In the genomic region with DNA sequence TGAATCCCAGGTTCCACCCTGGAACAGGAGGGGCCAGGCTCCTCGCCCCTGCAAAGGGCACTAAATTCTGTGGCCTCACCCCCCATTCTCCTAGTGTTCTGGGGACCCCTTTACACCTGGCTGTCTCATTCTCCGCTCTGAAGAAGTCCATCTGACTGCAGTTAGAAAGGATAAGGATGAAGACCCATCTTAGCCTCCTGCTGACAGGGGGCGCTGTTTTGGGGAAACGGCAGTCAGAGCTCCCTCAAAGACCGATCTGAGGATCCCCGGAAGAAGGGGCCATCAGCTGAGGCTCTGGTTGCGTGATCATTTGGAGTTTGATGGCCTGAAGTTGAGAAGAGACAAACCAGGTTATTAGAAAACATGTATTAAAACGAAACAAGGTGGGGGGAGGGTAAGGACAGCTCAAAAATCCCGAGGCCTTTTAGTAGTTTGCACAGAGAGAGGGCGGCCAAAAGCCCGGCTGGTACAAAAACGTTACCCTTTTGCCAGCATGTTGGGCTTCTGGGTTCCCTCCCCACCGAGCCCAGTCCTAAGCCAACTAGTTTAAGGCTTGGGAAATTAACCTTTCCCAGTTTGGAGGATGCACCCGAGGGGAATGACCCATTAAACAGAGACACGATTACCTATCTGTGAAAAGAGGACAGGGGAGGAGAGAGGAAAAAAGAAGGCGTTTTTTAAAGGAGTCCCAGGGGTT, we compare ENCODE assay signal across 14 cellular contexts.
DNase-seq lines count a peak whose midpoint lies in the region; ATAC-seq, FAIRE-seq and TF ChIP-seq lines count a peak whose summit lies in the region.
"Had no signal": no experiment of that assay in that cellular context is flagged by ENCODE, and none has a peak within 500 bp of the region (broad histone marks: within the 10 kb centered on the region; RNA-seq: fewer than 3 reads in every experiment).

No MANE protein-coding gene starts in this region.

- BruUV-seq in K562 (replicated peaks; lab: Mats Ljungman, UMichigan), result no TSS peak

- H3K36me3 Mint-ChIP-seq in osteocyte (ENCODE audit: unreplicated experiment), result no peaks in the 10 kb centered on the region
- H3K36me3 Mint-ChIP-seq in activated T-helper 2 cell treated with anti-CD3 and anti-CD28 coated beads, Interferon-gamma antibody, Interleukin-2, Interleukin-4, amounts not matched to agents 10 μg/mL and 5 μg/mL and 100 μg/mL, durations not matched to agents 14 hours and 24 hours and 36 hours (ENCODE audit: low read depth), result no peaks in the 10 kb centered on the region

- no peak for TF ChIP-seq EP300 in K562 (IDR thresholded peaks at IDR 0.05; ENCODE audit: low read length)

- in situ Hi-C loops in K562 (cut with MboI) (no loop called here), ACHN (cut with HindIII; ENCODE audit: low pct_ligation_motif_present, low pct_unique_long_range_greater_than_20kb, low sequenced_read_pairs) (no loop called here)

- H3K27ac Mint-ChIP-seq in osteocyte (ENCODE audit: unreplicated experiment), result no peak overlapping the region
- no peak overlapping the region for H3K27ac Mint-ChIP-seq in activated T-helper 2 cell treated with anti-CD3 and anti-CD28 coated beads, Interferon-gamma antibody, Interleukin-2, Interleukin-4, amounts not matched to agents 10 μg/mL and 5 μg/mL and 100 μg/mL, durations not matched to agents 14 hours and 24 hours and 36 hours

- POLR2A ChIA-PET in K562 (lab: Yijun Ruan, JAX), result interaction anchor here (0.6 kb wide), 1 partner anchor 464 kb away, joined by 3 read pairs; no protein-coding TSS in a partner anchor

- H3K4me1 ChIP-seq in Karpas-422 (ENCODE audit: low read length), result peaks cover 95% of the 10 kb centered on the region
- H3K4me1 ChIP-seq in K562 (replicated peaks in 1 of 2; ENCODE audit: control insufficient read depth in 2 of 2, insufficient read depth in 2 of 2, low read length in 2 of 2), result no peaks in the 10 kb centered on the region
- H3K4me1 ChIP-seq: breast epithelium had no signal

- H3K9me3 Mint-ChIP-seq in osteocyte (ENCODE audit: unreplicated experiment), result no peaks in the 10 kb centered on the region
- H3K9me3 Mint-ChIP-seq in activated T-helper 2 cell treated with anti-CD3 and anti-CD28 coated beads, Interferon-gamma antibody, Interleukin-2, Interleukin-4, amounts not matched to agents 10 μg/mL and 5 μg/mL and 100 μg/mL, durations not matched to agents 14 hours and 24 hours and 36 hours, result no peaks in the 10 kb centered on the region

- H3K27me3 Mint-ChIP-seq in osteocyte (ENCODE audit: unreplicated experiment), result peaks cover 17% of the 10 kb centered on the region
- peaks cover 50% of the 10 kb centered on the region for H3K27me3 Mint-ChIP-seq in activated T-helper 2 cell treated with anti-CD3 and anti-CD28 coated beads, Interferon-gamma antibody, Interleukin-2, Interleukin-4, amounts not matched to agents 10 μg/mL and 5 μg/mL and 100 μg/mL, durations not matched to agents 14 hours and 24 hours and 36 hours (ENCODE audit: low read depth)

- H3K9me1 ChIP-seq in K562 (ENCODE audit: control insufficient read depth, insufficient read depth, low read length), result no peaks in the 10 kb centered on the region

- TF ChIP-seq RAD21 in K562 (CRISPR knock-in tag; conservative IDR thresholded peaks at IDR 0.05 in 1 of 2, IDR thresholded peaks at IDR 0.05 in 1 of 2), result 0 out of 4 replicates have a peak, but pooled peaks of 1 of the 2 experiments have one; percentile 3

- H3K27ac ChIP-seq in Karpas-422 (ENCODE audit: low read length) (peak overlapping the region; percentile 98), K562 (ENCODE audit: extremely low read depth, low read depth, low read length) (no peak overlapping the region)
- H3K27ac ChIP-seq: breast epithelium, left ventricle myocardium inferior, tibial artery had no signal

- CTCF ChIA-PET in K562 (lab: Yijun Ruan, JAX; ENCODE audit: low intra/inter-chr PET ratio), result no interaction called here

- intact Hi-C loops in K562 (cut with micrococcal nuclease), result no loop called here
- intact Hi-C loops in activated T-helper 2 cell treated with anti-CD3 and anti-CD28 coated beads, Interferon-gamma antibody, Interleukin-2, Interleukin-4, amounts not matched to agents 10 μg/mL and 5 μg/mL and 100 μg/mL, durations not matched to agents 14 hours and 24 hours and 36 hours (cut with micrococcal nuclease), result no loop called here

- H4K20me1 ChIP-seq in Karpas-422 (ENCODE audit: insufficient read depth, low read depth, low read length) (no peaks in the 10 kb centered on the region), K562 (replicated peaks; ENCODE audit: control insufficient read depth, insufficient read depth, low read length) (no peaks in the 10 kb centered on the region)

- H2AFZ ChIP-seq in Karpas-422 (ENCODE audit: low read length) (no peak overlapping the region), K562 (ENCODE audit: low read depth, low read length) (peak overlapping the region; percentile 80)

- peak; percentile 40 for FAIRE-seq in K562 (lab: Jason Lieb, UNC)

- WGBS in K562 (ENCODE audit: insufficient coverage, low coverage, missing lambda C conversion rate), result 5% methylated on average over 16 of the region's 16 CpGs

- peaks cover 5% of the 10 kb centered on the region for H3K4me1 Mint-ChIP-seq in osteocyte (ENCODE audit: unreplicated experiment)
- no peaks in the 10 kb centered on the region for H3K4me1 Mint-ChIP-seq in activated T-helper 2 cell treated with anti-CD3 and anti-CD28 coated beads, Interferon-gamma antibody, Interleukin-2, Interleukin-4, amounts not matched to agents 10 μg/mL and 5 μg/mL and 100 μg/mL, durations not matched to agents 14 hours and 24 hours and 36 hours (ENCODE audit: low read depth)

- H3K4me2 ChIP-seq in Karpas-422 (ENCODE audit: low read depth, low read length, poor library complexity, severe bottlenecking) (peak overlapping the region; percentile 66), K562 (ENCODE audit: insufficient read depth, low read length) (peak overlapping the region; percentile 37; the same call in 1 of the 2 replicates)

- H3K9ac ChIP-seq in Karpas-422 (ENCODE audit: low read length) (peak overlapping the region; percentile 69), K562 (ENCODE audit: insufficient read depth in 1 of 2, low read depth in 2 of 2, low read length in 2 of 2) (no peak overlapping the region)

- no peak overlapping the region for H3K4me3 Mint-ChIP-seq in osteocyte (ENCODE audit: unreplicated experiment)
- H3K4me3 Mint-ChIP-seq in activated T-helper 2 cell treated with anti-CD3 and anti-CD28 coated beads, Interferon-gamma antibody, Interleukin-2, Interleukin-4, amounts not matched to agents 10 μg/mL and 5 μg/mL and 100 μg/mL, durations not matched to agents 14 hours and 24 hours and 36 hours (ENCODE audit: low read depth), result no peak overlapping the region

- peak overlapping the region; percentile 28 for H3K4me3 ChIP-seq in Karpas-422 (ENCODE audit: low read length)
- H3K4me3 ChIP-seq in K562, result peak overlapping the region; percentile 15; the same call in 1 of the 2 replicates
- H3K4me3 ChIP-seq: breast epithelium, left ventricle myocardium inferior, tibial artery had no signal

- H3K27me3 ChIP-seq in Karpas-422 (ENCODE audit: low read length) (no peaks in the 10 kb centered on the region), K562 (ENCODE audit: control insufficient read depth in 2 of 2, insufficient read depth in 2 of 2, low read length in 2 of 2) (peaks cover 3 to 12% of the 10 kb centered on the region in 2 experiments; a peak in 2 of 5 replicates)
- H3K27me3 ChIP-seq: breast epithelium, tibial artery had no signal

- TF ChIP-seq CTCF in K562 (IDR thresholded peaks at IDR 0.05 in 2 of 3, conservative IDR thresholded peaks at IDR 0.05 in 1 of 3; ENCODE audit: insufficient read depth in 2 of 3, low read depth in 1 of 3, low read length in 3 of 3), result peak; percentile 40 to 68 (median 48); a peak in 5 of 6 replicates
- peak; percentile 20 for TF ChIP-seq CTCF in osteocyte (IDR thresholded peaks at IDR 0.05)

- H3K79me2 ChIP-seq in Karpas-422 (ENCODE audit: low read length), result no peaks in the 10 kb centered on the region
- no peaks in the 10 kb centered on the region for H3K79me2 ChIP-seq in K562 (ENCODE audit: control insufficient read depth, insufficient read depth, low read length)

- H3K9me2 ChIP-seq in Karpas-422 (replicated peaks; ENCODE audit: insufficient read depth, low read length), result no peaks in the 10 kb centered on the region

- H3K9me3 ChIP-seq in Karpas-422 (ENCODE audit: low read length), result no peaks in the 10 kb centered on the region
- H3K9me3 ChIP-seq in K562 (replicated peaks; ENCODE audit: control insufficient read depth, insufficient read depth, low read depth, low read length), result no peaks in the 10 kb centered on the region
- H3K9me3 ChIP-seq: breast epithelium, left ventricle myocardium inferior, tibial artery had no signal

- H3K36me3 ChIP-seq in Karpas-422 (ENCODE audit: insufficient read depth, low read length) (no peaks in the 10 kb centered on the region), K562 (ENCODE audit: control insufficient read depth, insufficient read depth, low read length) (no peaks in the 10 kb centered on the region)
- H3K36me3 ChIP-seq: breast epithelium, tibial artery had no signal

- peak; percentile 30 for DNase-seq in activated CD4-positive, alpha-beta T cell treated with anti-CD3 and anti-CD28 coated beads for 48 hours
- no peak for DNase-seq in activated CD4-positive, alpha-beta T cell treated with anti-CD3 and anti-CD28 coated beads for 4 hours
- peak; percentile 90 for DNase-seq in Karpas-422
- peak; percentile 30 to 46 (median 39) for DNase-seq in K562 (ENCODE audit: extremely low read depth in 1 of 4, low spot score in 3 of 4)
- DNase-seq in osteocyte (ENCODE audit: extremely low spot score, unreplicated experiment), result no peak
- DNase-seq in activated T-helper 2 cell treated with anti-CD3 and anti-CD28 coated beads, Interferon-gamma antibody, Interleukin-2, Interleukin-4, amounts not matched to agents 10 μg/mL and 5 μg/mL and 100 μg/mL, durations not matched to agents 14 hours and 24 hours and 36 hours (ENCODE audit: low spot score), result no peak
- DNase-seq in ACHN, result no peak
- DNase-seq in stimulated activated naive CD4-positive, alpha-beta T cell (lab: John Stamatoyannopoulos, UW), result no peak
- DNase-seq: activated T-cell treated with anti-CD3 and anti-CD28 coated beads, Interleukin-2, amount 50 U/mL, for 1 hour; KG1; left ventricle myocardium inferior; T-helper 9 cell; tibial artery had no signal

- ATAC-seq in K562, result peak; percentile 86

- TF ChIP-seq POLR2A in K562 (conservative IDR thresholded peaks at IDR 0.05), result no peak

TF ChIP-seq in K562, 482 proteins besides CTCF, POLR2A, EP300 and RAD21 (continues in another document):
- TF ChIP-seq ZBED1 (IDR thresholded peaks at IDR 0.05) (no peak), ATF7 (IDR thresholded peaks at IDR 0.05) (no peak), POLR2H (tag; IDR thresholded peaks at IDR 0.05; ENCODE audit: low read depth) (no peak), EHMT2 (IDR thresholded peaks at IDR 0.05) (peak; percentile 59; the same call in 1 of the 2 replicates)

Comparison
In these comparisons a context has a peak if more than half of its experiments do, and no peak if none do; other contexts are left out.
1. DNase-seq: peak in activated CD4-positive, alpha-beta T cell treated with anti-CD3 and anti-CD28 coated beads for 48 hours (single experiment), Karpas-422 (single experiment) and K562 (4 of 4); none in activated CD4-positive, alpha-beta T cell treated with anti-CD3 and anti-CD28 coated beads for 4 hours (0 of 2), osteocyte (single experiment), activated T-helper 2 cell treated with anti-CD3 and anti-CD28 coated beads, Interferon-gamma antibody, Interleukin-2, Interleukin-4, amounts not matched to agents 10 μg/mL and 5 μg/mL and 100 μg/mL, durations not matched to agents 14 hours and 24 hours and 36 hours (single experiment), ACHN (single experiment) and stimulated activated naive CD4-positive, alpha-beta T cell (0 of 6).